ENCODE assay signal across 24 cellular contexts in the genomic region with DNA sequence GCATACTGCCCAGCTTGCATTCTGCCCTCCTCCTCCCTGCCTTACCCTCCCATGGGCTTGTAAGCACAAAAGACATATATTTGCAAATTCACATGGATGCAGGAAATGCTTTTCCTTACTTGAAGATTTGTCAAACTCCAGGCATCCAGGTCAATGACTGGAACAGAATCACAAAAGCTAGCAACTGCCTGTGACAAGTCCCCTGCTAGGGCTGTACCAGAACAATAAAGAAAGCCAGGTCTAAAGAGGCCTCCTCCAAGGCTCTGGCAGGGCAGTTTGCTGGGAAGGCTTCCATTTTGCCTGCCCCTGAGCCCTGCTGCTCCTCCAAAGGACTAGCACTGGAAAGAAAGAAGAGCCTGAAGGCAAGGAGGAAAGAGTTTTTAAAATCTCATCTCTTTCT. TPM values are rescaled to one million over a fixed set of nuclear protein-coding genes. Genes with fewer than 3 reads are reported as not detected.
"Had no signal": no experiment of that assay in that cellular context is flagged by ENCODE, and none has a peak within 500 bp of the region (broad histone marks: within the 10 kb centered on the region; RNA-seq: fewer than 3 reads in every experiment).

No MANE protein-coding gene starts in this region.

- H3K27ac ChIP-seq: hepatocyte, left ventricle myocardium inferior, ovary, psoas muscle, right lobe of liver, VCaP had no signal

- H2AFZ ChIP-seq: hepatocyte had no signal

- DNase-seq: activated CD4-positive, alpha-beta T cell treated with anti-CD3 and anti-CD28 coated beads for 1 hour; activated CD8-positive, alpha-beta memory T cell treated with anti-CD3 and anti-CD28 coated beads for 24 hours; activated CD8-positive, alpha-beta memory T cell treated with anti-CD3 and anti-CD28 coated beads, Interleukin-2, amount 50 U/mL, for 48 hours; activated effector memory CD4-positive, alpha-beta T cell treated with anti-CD3 and anti-CD28 coated beads, Interleukin-2, amount 50 U/mL, for 16 hours; activated T-cell treated with anti-CD3 and anti-CD28 coated beads, Interleukin-2, amount 50 U/mL, for 48 hours; dermis blood vessel endothelial cell; effector memory CD4-positive, alpha-beta T cell; foreskin fibroblast; immature natural killer cell; kidney glomerular epithelial cell; left ventricle myocardium inferior; naive B cell; ovary; psoas muscle; right lobe of liver; small intestine; stimulated activated CD4-positive, alpha-beta T cell treated with anti-CD3 and anti-CD28 coated beads, Interleukin-15, amount 100 ng/mL, for 24 hours; stimulated activated CD4-positive, alpha-beta T cell treated with anti-CD3 and anti-CD28 coated beads, Interleukin-4, amount 100 ng/mL, for 1 hour; stimulated activated naive CD8-positive, alpha-beta T cell treated with anti-CD3 and anti-CD28 coated beads, Interleukin-15, amount 100 ng/mL, for 72 hours had no signal

- H3K9me3 Mint-ChIP-seq: activated naive CD4-positive, alpha-beta T cell treated with anti-CD3 and anti-CD28 coated beads, Interleukin-2, amount 50 U/mL, for 72 hours; immature natural killer cell; naive B cell; neural crest cell; stimulated activated naive CD8-positive, alpha-beta T cell treated with anti-CD3 and anti-CD28 coated beads, Interleukin-15, amount 100 ng/mL, for 72 hours; type B pancreatic cell had no signal

- H3K36me3 ChIP-seq: left ventricle myocardium inferior, ovary, right lobe of liver had no signal

- H3K4me3 Mint-ChIP-seq: immature natural killer cell; naive B cell; neural crest cell; stimulated activated naive CD8-positive, alpha-beta T cell treated with anti-CD3 and anti-CD28 coated beads, Interleukin-15, amount 100 ng/mL, for 72 hours; type B pancreatic cell had no signal

- H3K27me3 ChIP-seq: hepatocyte, ovary, right lobe of liver had no signal

- H3K27me3 Mint-ChIP-seq: type B pancreatic cell had no signal

- H3K9me3 ChIP-seq: left ventricle myocardium inferior, ovary, psoas muscle, right lobe of liver had no signal

- H3K4me1 ChIP-seq: psoas muscle, right lobe of liver had no signal

- H3K36me3 Mint-ChIP-seq: activated naive CD4-positive, alpha-beta T cell treated with anti-CD3 and anti-CD28 coated beads, Interleukin-2, amount 50 U/mL, for 72 hours; immature natural killer cell; naive B cell had no signal

- ATAC-seq: activated naive CD4-positive, alpha-beta T cell treated with anti-CD3 and anti-CD28 coated beads, Interleukin-2, amount 50 U/mL, for 72 hours; psoas muscle; right lobe of liver; stimulated activated naive CD8-positive, alpha-beta T cell treated with anti-CD3 and anti-CD28 coated beads, Interleukin-15, amount 100 ng/mL, for 72 hours had no signal

- H3K27ac Mint-ChIP-seq: activated naive CD4-positive, alpha-beta T cell treated with anti-CD3 and anti-CD28 coated beads, Interleukin-2, amount 50 U/mL, for 72 hours; immature natural killer cell; naive B cell; stimulated activated naive CD8-positive, alpha-beta T cell treated with anti-CD3 and anti-CD28 coated beads, Interleukin-15, amount 100 ng/mL, for 72 hours; type B pancreatic cell had no signal

- H3K4me1 Mint-ChIP-seq: immature natural killer cell; naive B cell; stimulated activated naive CD8-positive, alpha-beta T cell treated with anti-CD3 and anti-CD28 coated beads, Interleukin-15, amount 100 ng/mL, for 72 hours had no signal

- H3K4me2 ChIP-seq: hepatocyte had no signal

- H3K4me3 ChIP-seq: hepatocyte, left ventricle myocardium inferior, ovary, psoas muscle, right lobe of liver had no signal

RNA-seq across cellular contexts. Expression of a gene that starts 23.1 kb away (rescaled TPM):
- polyA plus RNA-seq: immature natural killer cell had no signal
